Comparison of ENCODE assay signal across 13 cellular contexts in genomic region chr3:64209866-64210609, GRCh38. TPM values are rescaled to one million over a fixed set of nuclear protein-coding genes. Genes with fewer than 3 reads are reported as not detected.
A peak's percentile ranks its signal among the peaks of the same experiment; 100 is the strongest.
DNase-seq lines count a peak whose midpoint lies in the region; TF ChIP-seq lines count a peak whose summit lies in the region.
"Had no signal": no experiment of that assay in that cellular context is flagged by ENCODE, and none has a peak within 500 bp of the region (broad histone marks: within the 10 kb centered on the region; RNA-seq: fewer than 3 reads in every experiment).

No MANE protein-coding gene starts in this region.

- no peak for TF ChIP-seq CTCF in colonic mucosa (IDR thresholded peaks at IDR 0.05)
- TF ChIP-seq CTCF in stomach (IDR thresholded peaks at IDR 0.05): no peak

- H3K9me3 ChIP-seq in colonic mucosa: no peaks in the 10 kb centered on the region
- no peaks in the 10 kb centered on the region for H3K9me3 ChIP-seq in stomach

- H3K27me3 ChIP-seq in colonic mucosa (no peaks in the 10 kb centered on the region), layer of hippocampus (ENCODE audit: control insufficient read depth, insufficient read depth, low read length) (no peaks in the 10 kb centered on the region), stomach (no peaks in the 10 kb centered on the region)

- H3K4me3 ChIP-seq in colonic mucosa (no peak overlapping the region), stomach (no peak overlapping the region)

- TF ChIP-seq POLR2A in stomach (IDR thresholded peaks at IDR 0.05): no peak

- TF ChIP-seq EP300 in stomach (IDR thresholded peaks at IDR 0.05): no peak

- no peak overlapping the region for H3K9ac ChIP-seq in colonic mucosa (ENCODE audit: low read depth in 2 of 2, low read length in 2 of 2)

- 55 to 73% (median 64%) methylated on average over 12 of the region's 12 CpGs for WGBS in stomach, 5 donors

- H3K36me3 ChIP-seq in colonic mucosa (no peaks in the 10 kb centered on the region), stomach (no peaks in the 10 kb centered on the region)

- H3K4me1 ChIP-seq in colonic mucosa (no peaks in the 10 kb centered on the region), stomach (peaks cover 35 to 83% (median 61%) of the 10 kb centered on the region in 4 donors)

- DNase-seq in HT-29 (ENCODE audit: low spot score) (peak; percentile 56), colonic mucosa (peak; percentile 40), stomach (peak; percentile 27), mesenteric fat pad (ENCODE audit: low spot score) (no peak), NCI-H524 treated with DMSO at 0.1 percent for 48 hours (lab: John Stamatoyannopoulos, UW) (no peak), T1000 (lab: John Stamatoyannopoulos, UW) (no peak)
- DNase-seq in activated CD8-positive, alpha-beta memory T cell treated with anti-CD3 and anti-CD28 coated beads for 24 hours: no peak
- DNase-seq: activated T-cell treated with anti-CD3 and anti-CD28 coated beads, Interleukin-2, amount 50 U/mL, for 48 hours; DMS79; NCI-H1436 treated with DMSO at 0.1 percent for 48 hours; stimulated activated naive CD4-positive, alpha-beta T cell treated with Interleukin-2 at 50 U/mL for 16 hours; T-helper 1 cell had no signal

- intact Hi-C loops in colonic mucosa (cut with DNase I) (no loop called here), stomach (cut with DNase I; ENCODE audit: low total_unique reads) (no loop called here)

- H3K27ac ChIP-seq in colonic mucosa (peak overlapping the region; percentile 15), layer of hippocampus (ENCODE audit: low read depth, low read length) (peak overlapping the region; percentile 19), stomach (peak overlapping the region in 4 of 5 donors; percentile 47 to 89 (median 73))

RNA-seq across cellular contexts. Expression of gene PRICKLE2, which starts 15.2 kb away (rescaled TPM):
- total RNA-seq in HT-29 (2014; rRNA removed; shearing (Covaris generic)): under 0.01 and 0.34 TPM in 2 replicates
- 1 to 10 TPM; 4.4 to 7.6 TPM for total RNA-seq in colonic mucosa
- total RNA-seq in stomach: 10 to 100 TPM; 10.7 to 59.1 (median 42.5) TPM
- polyA plus RNA-seq in stomach: 1 to 10 TPM; 3.7 to 4.0 (median 3.8) TPM
- total RNA-seq in mesenteric fat pad: 65.7 TPM

Comparison
In these comparisons a context has a peak if more than half of its experiments do, and no peak if none do; other contexts are left out.
1. DNase-seq: peak in HT-29 (single experiment), colonic mucosa (single experiment) and stomach (single experiment); none in mesenteric fat pad (single experiment), activated CD8-positive, alpha-beta memory T cell treated with anti-CD3 and anti-CD28 coated beads for 24 hours (single experiment), NCI-H524 treated with DMSO at 0.1 percent for 48 hours (single experiment) and T1000 (single experiment).
2. H3K27ac ChIP-seq: peak in every context shown above with its lines; median percentile 73 in stomach; 19 in layer of hippocampus; 15 in colonic mucosa.